Comparison of ENCODE assay signal across 8 cellular contexts in the genomic region with DNA sequence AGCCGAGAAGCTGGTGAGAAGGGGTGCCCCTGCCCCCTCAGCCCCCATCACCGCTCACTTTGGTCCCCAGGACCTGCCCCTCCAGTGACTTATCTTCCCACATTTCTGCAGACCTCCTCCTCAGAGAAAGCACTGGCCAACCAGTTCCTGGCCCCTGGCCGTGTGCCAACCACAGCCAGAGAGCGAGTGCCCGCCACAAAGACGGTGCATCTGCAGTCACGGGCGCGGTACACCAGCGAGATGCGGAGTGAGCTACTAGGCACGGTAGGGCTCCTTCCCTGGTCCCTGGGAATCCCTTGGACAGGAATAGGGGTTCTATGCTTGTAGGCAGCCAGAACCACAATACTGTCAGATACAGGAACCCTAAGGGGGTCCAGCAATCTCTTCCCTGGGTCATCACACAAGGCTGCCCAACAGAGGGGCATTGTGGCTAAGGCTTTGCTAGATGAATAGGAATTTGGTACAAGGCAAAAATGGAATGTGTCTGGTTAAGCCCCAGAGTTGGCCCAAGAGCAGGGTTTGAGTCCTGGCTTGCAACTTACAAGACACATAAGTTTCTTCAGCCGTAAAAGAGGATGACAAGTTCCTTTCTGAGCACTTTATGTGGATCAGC. TPM values are rescaled to one million over a fixed set of nuclear protein-coding genes. Genes with fewer than 3 reads are reported as not detected.
DNase-seq lines count a peak whose midpoint lies in the region; ATAC-seq, FAIRE-seq and TF ChIP-seq lines count a peak whose summit lies in the region.

No MANE protein-coding gene starts in this region.

- TF ChIP-seq POLR2A in testis (IDR thresholded peaks at IDR 0.05) = no peak

- DNase-seq in activated CD4-positive, alpha-beta T cell treated with anti-CD3 and anti-CD28 coated beads for 36 hours = no peak
- no peak for DNase-seq in activated CD4-positive, alpha-beta T cell treated with anti-CD3 and anti-CD28 coated beads for 4 hours
- no peak for DNase-seq in activated T-helper 1 cell treated with anti-CD3 and anti-CD28 coated beads, Interleukin-12 subunit alpha, Interleukin-12 subunit beta, Interleukin-2, Interleukin-4 antibody, amounts not matched to agents 30 ng/mL and 10 ng/mL and 1 ng/mL, durations not matched to agents 14 hours and 24 hours and 36 hours (ENCODE audit: low spot score)
- no peak for DNase-seq in testis
- DNase-seq in urothelium cell line (ENCODE audit: low spot score) = no peak
- no peak for DNase-seq in SIG-M5 (lab: John Stamatoyannopoulos, UW)
- no peak for DNase-seq in DMS153 treated with DMSO at 0.1 percent for 48 hours (lab: John Stamatoyannopoulos, UW; ENCODE audit: unreplicated experiment)

- 39 to 66% methylated on average over 7 to 13 of the region's 13 CpGs for whole genome bisulfite sequencing in testis, 2 donors

- H3K4me3 ChIP-seq in iPS-20b (ENCODE audit: low read length) = peak overlapping the region; percentile 85; the same call in 1 of the 2 replicates
- peak overlapping the region; percentile 74 to 87 for H3K4me3 ChIP-seq in testis

- ATAC-seq in activated CD4-positive, alpha-beta T cell treated with anti-CD3 and anti-CD28 coated beads for 36 hours = no peak

- TF ChIP-seq CTCF in testis (IDR thresholded peaks at IDR 0.05) = no peak

- H3K36me3 ChIP-seq in iPS-20b (ENCODE audit: insufficient read depth, low read depth, low read length) (peaks cover 24% of the 10 kb centered on the region), testis (ENCODE audit: low read depth, missing control alignments) (no peaks in the 10 kb centered on the region)

- POLR2A ChIA-PET in activated CD4-positive, alpha-beta T cell treated with anti-CD3 and anti-CD28 coated beads for 36 hours (lab: Charles Lee) = interaction anchor here (1.0 to 1.2 kb wide), 2 partner anchors 10 to 189 kb away, joined by 3 read pairs; partner anchors contain the start of genes BST2 and OCEL1

- H3K9ac ChIP-seq in iPS-20b (ENCODE audit: low read depth, low read length) = peak overlapping the region; percentile 7; the same call in 1 of the 2 replicates

- H3K4me3 Mint-ChIP-seq in activated CD4-positive, alpha-beta T cell treated with anti-CD3 and anti-CD28 coated beads for 36 hours = peak overlapping the region; percentile 80
- peak overlapping the region; percentile 91 for H3K4me3 Mint-ChIP-seq in activated T-helper 1 cell treated with anti-CD3 and anti-CD28 coated beads, Interleukin-12 subunit alpha, Interleukin-12 subunit beta, Interleukin-2, Interleukin-4 antibody, amounts not matched to agents 30 ng/mL and 10 ng/mL and 1 ng/mL, durations not matched to agents 14 hours and 24 hours and 36 hours

- intact Hi-C loops in activated CD4-positive, alpha-beta T cell treated with anti-CD3 and anti-CD28 coated beads for 36 hours (cut with DNase I, micrococcal nuclease) = loop anchor here in 1 of 2 experiments (5.0 kb wide), 1 partner anchor 139 kb away; the partner anchor contains the start of genes HAUS8 and MYO9B
- intact Hi-C loops in activated T-helper 1 cell treated with anti-CD3 and anti-CD28 coated beads, Interleukin-12 subunit alpha, Interleukin-12 subunit beta, Interleukin-2, Interleukin-4 antibody, amounts not matched to agents 30 ng/mL and 10 ng/mL and 1 ng/mL, durations not matched to agents 14 hours and 24 hours and 36 hours (cut with micrococcal nuclease) = no loop called here
- intact Hi-C loops in testis (cut with DNase I; ENCODE audit: low total_unique reads) = no loop called here

- peaks cover 5% of the 10 kb centered on the region for H3K4me1 ChIP-seq in iPS-20b (ENCODE audit: insufficient read depth, low read length)
- H3K4me1 ChIP-seq in testis = peaks cover 20% of the 10 kb centered on the region

- H3K27me3 Mint-ChIP-seq in activated CD4-positive, alpha-beta T cell treated with anti-CD3 and anti-CD28 coated beads for 36 hours = no peaks in the 10 kb centered on the region
- H3K27me3 Mint-ChIP-seq in activated T-helper 1 cell treated with anti-CD3 and anti-CD28 coated beads, Interleukin-12 subunit alpha, Interleukin-12 subunit beta, Interleukin-2, Interleukin-4 antibody, amounts not matched to agents 30 ng/mL and 10 ng/mL and 1 ng/mL, durations not matched to agents 14 hours and 24 hours and 36 hours (ENCODE audit: insufficient read depth) = no peaks in the 10 kb centered on the region

- H3K27me3 ChIP-seq in iPS-20b (ENCODE audit: insufficient read depth, low read length) (no peaks in the 10 kb centered on the region), testis (no peaks in the 10 kb centered on the region)

- peaks cover 25% of the 10 kb centered on the region for H3K36me3 Mint-ChIP-seq in activated CD4-positive, alpha-beta T cell treated with anti-CD3 and anti-CD28 coated beads for 36 hours (ENCODE audit: low read depth)
- peaks cover 35% of the 10 kb centered on the region for H3K36me3 Mint-ChIP-seq in activated T-helper 1 cell treated with anti-CD3 and anti-CD28 coated beads, Interleukin-12 subunit alpha, Interleukin-12 subunit beta, Interleukin-2, Interleukin-4 antibody, amounts not matched to agents 30 ng/mL and 10 ng/mL and 1 ng/mL, durations not matched to agents 14 hours and 24 hours and 36 hours (ENCODE audit: low read depth)

- H3K27ac ChIP-seq in iPS-20b (ENCODE audit: low read length) (no peak overlapping the region), testis (peak overlapping the region in 1 of 2 donors; percentile 92)

- CTCF ChIA-PET in activated CD4-positive, alpha-beta T cell treated with anti-CD3 and anti-CD28 coated beads for 36 hours (lab: Charles Lee) = interaction anchor here (0.7 to 1.7 kb wide), 5 partner anchors 12 to 124 kb away, joined by 3 to 5 read pairs (median 5); partner anchors contain the start of gene BABAM1

- H3K9me3 ChIP-seq in iPS-20b (ENCODE audit: insufficient read depth, low read depth, low read length) (no peaks in the 10 kb centered on the region), testis (no peaks in the 10 kb centered on the region)

- H3K9me3 Mint-ChIP-seq in activated CD4-positive, alpha-beta T cell treated with anti-CD3 and anti-CD28 coated beads for 36 hours (ENCODE audit: low read depth) = no peaks in the 10 kb centered on the region
- no peaks in the 10 kb centered on the region for H3K9me3 Mint-ChIP-seq in activated T-helper 1 cell treated with anti-CD3 and anti-CD28 coated beads, Interleukin-12 subunit alpha, Interleukin-12 subunit beta, Interleukin-2, Interleukin-4 antibody, amounts not matched to agents 30 ng/mL and 10 ng/mL and 1 ng/mL, durations not matched to agents 14 hours and 24 hours and 36 hours

- peaks cover 22% of the 10 kb centered on the region for H3K4me1 Mint-ChIP-seq in activated CD4-positive, alpha-beta T cell treated with anti-CD3 and anti-CD28 coated beads for 36 hours
- peaks cover 11% of the 10 kb centered on the region for H3K4me1 Mint-ChIP-seq in activated T-helper 1 cell treated with anti-CD3 and anti-CD28 coated beads, Interleukin-12 subunit alpha, Interleukin-12 subunit beta, Interleukin-2, Interleukin-4 antibody, amounts not matched to agents 30 ng/mL and 10 ng/mL and 1 ng/mL, durations not matched to agents 14 hours and 24 hours and 36 hours (ENCODE audit: low read depth)

- peak overlapping the region; percentile 95 for H3K27ac Mint-ChIP-seq in activated CD4-positive, alpha-beta T cell treated with anti-CD3 and anti-CD28 coated beads for 36 hours
- no peak overlapping the region for H3K27ac Mint-ChIP-seq in activated T-helper 1 cell treated with anti-CD3 and anti-CD28 coated beads, Interleukin-12 subunit alpha, Interleukin-12 subunit beta, Interleukin-2, Interleukin-4 antibody, amounts not matched to agents 30 ng/mL and 10 ng/mL and 1 ng/mL, durations not matched to agents 14 hours and 24 hours and 36 hours

- FAIRE-seq in urothelium cell line (lab: Jason Lieb, UNC) = no peak

RNA-seq across cellular contexts. Expression of gene USE1, which starts 1.0 kb away (rescaled TPM):
- 10 to 100 TPM; 22.6 to 24.5 TPM for total RNA-seq in activated CD4-positive, alpha-beta T cell treated with anti-CD3 and anti-CD28 coated beads for 36 hours
- total RNA-seq in activated T-helper 1 cell treated with anti-CD3 and anti-CD28 coated beads, Interleukin-12 subunit alpha, Interleukin-12 subunit beta, Interleukin-2, Interleukin-4 antibody, amounts not matched to agents 30 ng/mL and 10 ng/mL and 1 ng/mL, durations not matched to agents 14 hours and 24 hours and 36 hours = 34.6 and 36.0 TPM in 2 replicates
- 10 to 100 TPM; 15.8 to 23.8 TPM for total RNA-seq in testis
- polyA plus RNA-seq in testis (ENCODE audit: insufficient read depth, low read depth, low replicate concordance) = 33.3 TPM

RNA-seq across cellular contexts. Expression of gene OCEL1, which starts 9.9 kb away (rescaled TPM):
- 10 to 100 TPM; 10.9 to 11.7 TPM for total RNA-seq in activated CD4-positive, alpha-beta T cell treated with anti-CD3 and anti-CD28 coated beads for 36 hours
- total RNA-seq in activated T-helper 1 cell treated with anti-CD3 and anti-CD28 coated beads, Interleukin-12 subunit alpha, Interleukin-12 subunit beta, Interleukin-2, Interleukin-4 antibody, amounts not matched to agents 30 ng/mL and 10 ng/mL and 1 ng/mL, durations not matched to agents 14 hours and 24 hours and 36 hours = 17.0 and 19.6 TPM in 2 replicates
- 10 to 100 TPM in 1 of 2 donors, 1 to 10 TPM in 1; 6.6 to 13.9 TPM for total RNA-seq in testis
- polyA plus RNA-seq in testis (ENCODE audit: insufficient read depth, low read depth, low replicate concordance) = 17.5 TPM

RNA-seq across cellular contexts. Expression of gene NR2F6, which starts 29.6 kb away (rescaled TPM):
- 1 to 10 TPM; 7.4 to 7.9 TPM for total RNA-seq in activated CD4-positive, alpha-beta T cell treated with anti-CD3 and anti-CD28 coated beads for 36 hours
- total RNA-seq in activated T-helper 1 cell treated with anti-CD3 and anti-CD28 coated beads, Interleukin-12 subunit alpha, Interleukin-12 subunit beta, Interleukin-2, Interleukin-4 antibody, amounts not matched to agents 30 ng/mL and 10 ng/mL and 1 ng/mL, durations not matched to agents 14 hours and 24 hours and 36 hours = 14.3 and 14.4 TPM in 2 replicates
- total RNA-seq in testis = 10 to 100 TPM; 63.1 to 71.8 TPM
- 20.4 TPM for polyA plus RNA-seq in testis (ENCODE audit: insufficient read depth, low read depth, low replicate concordance)

RNA-seq across cellular contexts. Expression of gene USHBP1, which starts 48.4 kb away (rescaled TPM):
- under 1 TPM in 1 of 2 experiments, not detected in 1; 0.11 TPM for total RNA-seq in activated CD4-positive, alpha-beta T cell treated with anti-CD3 and anti-CD28 coated beads for 36 hours
- 0.10 and 0.26 TPM in 2 replicates for total RNA-seq in activated T-helper 1 cell treated with anti-CD3 and anti-CD28 coated beads, Interleukin-12 subunit alpha, Interleukin-12 subunit beta, Interleukin-2, Interleukin-4 antibody, amounts not matched to agents 30 ng/mL and 10 ng/mL and 1 ng/mL, durations not matched to agents 14 hours and 24 hours and 36 hours
- 1 to 10 TPM; 2.0 to 5.6 TPM for total RNA-seq in testis
- polyA plus RNA-seq in testis (ENCODE audit: insufficient read depth, low read depth, low replicate concordance) = 2.6 TPM

RNA-seq across cellular contexts. Expression of gene BABAM1, which starts 51.1 kb away (rescaled TPM):
- total RNA-seq in activated CD4-positive, alpha-beta T cell treated with anti-CD3 and anti-CD28 coated beads for 36 hours = 100 to 1,000 TPM; 109 to 132 TPM
- total RNA-seq in activated T-helper 1 cell treated with anti-CD3 and anti-CD28 coated beads, Interleukin-12 subunit alpha, Interleukin-12 subunit beta, Interleukin-2, Interleukin-4 antibody, amounts not matched to agents 30 ng/mL and 10 ng/mL and 1 ng/mL, durations not matched to agents 14 hours and 24 hours and 36 hours = 114 and 120 TPM in 2 replicates
- 10 to 100 TPM; 93.2 to 95.4 TPM for total RNA-seq in testis
- 110 TPM for polyA plus RNA-seq in testis (ENCODE audit: insufficient read depth, low read depth, low replicate concordance)
